8 cellular contexts compared by ENCODE assay signal in the genomic region with DNA sequence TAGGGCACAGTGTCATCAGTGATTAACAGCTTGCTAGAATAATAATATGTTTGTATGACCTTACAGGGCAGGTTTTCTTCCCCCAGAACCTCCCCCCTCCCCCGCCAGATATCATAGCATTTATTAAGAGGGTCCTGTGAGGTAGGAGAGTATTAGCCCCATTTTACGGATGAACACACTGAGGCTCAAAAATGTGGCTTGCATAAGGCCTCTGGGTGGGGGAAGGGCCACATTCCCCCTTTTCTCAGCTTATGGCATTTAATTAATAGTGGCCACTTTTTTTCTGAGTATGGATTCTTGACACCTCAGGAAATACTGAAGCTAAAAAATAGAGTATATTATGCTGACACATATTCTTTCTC. TPM values are rescaled to one million over a fixed set of nuclear protein-coding genes. Genes with fewer than 3 reads are reported as not detected.
DNase-seq lines count a peak whose midpoint lies in the region; ATAC-seq and TF ChIP-seq lines count a peak whose summit lies in the region.

No MANE protein-coding gene starts in this region.

- peak overlapping the region in 2 of 3 experiments; percentile 80 to 89 for H3K27ac Mint-ChIP-seq in nephron

- H3K4me2 ChIP-seq in OCI-LY3 (ENCODE audit: low read length): peak overlapping the region; percentile 90

- peaks cover 51% of the 10 kb centered on the region for H4K20me1 ChIP-seq in OCI-LY3 (ENCODE audit: insufficient read depth, low read length)

- TF ChIP-seq CTCF in BE2C (IDR thresholded peaks at IDR 0.05; ENCODE audit: low read depth, low read length) (no peak), OCI-LY3 (IDR thresholded peaks at IDR 0.05; ENCODE audit: low read depth, low read length) (no peak), nephron (IDR thresholded peaks at IDR 0.05; ENCODE audit: unreplicated experiment in 3 of 3) (no peak)

- no peak overlapping the region for H2AFZ ChIP-seq in OCI-LY3 (ENCODE audit: low read depth, low read length)

- H3K9ac ChIP-seq in OCI-LY3 (ENCODE audit: low read length): no peak overlapping the region
- peak overlapping the region; percentile 47 for H3K9ac ChIP-seq in endocrine pancreas (ENCODE audit: control insufficient read depth, insufficient read depth, low read length)

- H3K4me3 ChIP-seq in BE2C (ENCODE audit: low read depth, low read length) (peak overlapping the region; percentile 76), OCI-LY3 (ENCODE audit: low read length) (peak overlapping the region; percentile 83), endocrine pancreas (ENCODE audit: control insufficient read depth, insufficient read depth, low read length) (peak overlapping the region; percentile 74)

- H3K36me3 Mint-ChIP-seq in nephron (ENCODE audit: low read depth): no peaks in the 10 kb centered on the region

- H3K27me3 Mint-ChIP-seq in nephron (ENCODE audit: low read depth): peaks cover 14% of the 10 kb centered on the region

- ATAC-seq in GM19351 (IDR thresholded peaks at IDR 0.05; ENCODE audit: unreplicated experiment): no peak

- H3K36me3 ChIP-seq in BE2C: no peaks in the 10 kb centered on the region
- H3K36me3 ChIP-seq in OCI-LY3 (replicated peaks; ENCODE audit: low read depth, low read length): no peaks in the 10 kb centered on the region
- H3K36me3 ChIP-seq in endocrine pancreas (ENCODE audit: control insufficient read depth, insufficient read depth, low read length): no peaks in the 10 kb centered on the region

- H3K27me3 ChIP-seq in BE2C (no peaks in the 10 kb centered on the region), OCI-LY3 (ENCODE audit: low read depth, low read length) (no peaks in the 10 kb centered on the region), endocrine pancreas (ENCODE audit: control insufficient read depth, insufficient read depth, low read length) (no peaks in the 10 kb centered on the region)

- no peaks in the 10 kb centered on the region for H3K9me3 Mint-ChIP-seq in nephron

- no peak overlapping the region for H3K27ac ChIP-seq in OCI-LY3 (ENCODE audit: low read length)

- H3K4me1 Mint-ChIP-seq in nephron: peaks cover 58% of the 10 kb centered on the region

- H3K9me3 ChIP-seq in BE2C: no peaks in the 10 kb centered on the region
- H3K9me3 ChIP-seq in OCI-LY3 (ENCODE audit: insufficient read depth, low read length): no peaks in the 10 kb centered on the region
- no peaks in the 10 kb centered on the region for H3K9me3 ChIP-seq in endocrine pancreas (ENCODE audit: control insufficient read depth, low read length)

- peak overlapping the region; percentile 94 to 97 (median 95) for H3K4me3 Mint-ChIP-seq in nephron

- H3K4me1 ChIP-seq in BE2C (peaks cover 21% of the 10 kb centered on the region), OCI-LY3 (ENCODE audit: low read length) (peaks cover 9% of the 10 kb centered on the region), endocrine pancreas (ENCODE audit: control insufficient read depth, insufficient read depth, low read length) (no peaks in the 10 kb centered on the region)

- DNase-seq in BE2C (no peak), DMS53 (lab: John Stamatoyannopoulos, UW) (no peak), HK-2 (ENCODE audit: unreplicated experiment) (no peak), CD1c-positive myeloid dendritic cell (ENCODE audit: extremely low spot score) (no peak)

- peaks cover 28% of the 10 kb centered on the region for H3K79me2 ChIP-seq in OCI-LY3 (ENCODE audit: low read length)

RNA-seq across cellular contexts. Expression of gene CTIF, which starts 2.9 kb away (rescaled TPM):
- 55.4 TPM for polyA plus RNA-seq in BE2C (2012; ENCODE audit: insufficient read depth, insufficient read length, low read depth)
